Comparison of ENCODE assay signal across 12 cellular contexts in genomic region chr14:88791252-88791621, GRCh38. TPM values are rescaled to one million over a fixed set of nuclear protein-coding genes. Genes with fewer than 3 reads are reported as not detected.
DNase-seq lines count a peak whose midpoint lies in the region; ATAC-seq, FAIRE-seq and TF ChIP-seq lines count a peak whose summit lies in the region.
"Had no signal": no experiment of that assay in that cellular context is flagged by ENCODE, and none has a peak within 500 bp of the region (broad histone marks: within the 10 kb centered on the region; RNA-seq: fewer than 3 reads in every experiment).

No MANE protein-coding gene starts in this region.

- H2AK5ac ChIP-seq in H9 (ENCODE audit: insufficient read length, low read length) = no peak overlapping the region

- H4K8ac ChIP-seq in H9 (replicated peaks; ENCODE audit: insufficient read length, low read depth, low read length) = no peak overlapping the region

- H2BK12ac ChIP-seq in H9 (ENCODE audit: insufficient read length, low read depth, low read length) = no peak overlapping the region

- H3K79me1 ChIP-seq in H9 (ENCODE audit: insufficient read depth, low read depth, low read length, poor library complexity, severe bottlenecking) = no peaks in the 10 kb centered on the region

- no peak for DNase-seq in CD4-positive, CD25-positive, alpha-beta regulatory T cell
- DNase-seq in H9 (no peak), naive B cell (no peak), vagina (ENCODE audit: extremely low spot score in 2 of 2) (no peak), H54 (ENCODE audit: insufficient read length, low spot score) (no peak)
- DNase-seq: KG1; kidney; stimulated activated naive CD4-positive, alpha-beta T cell treated with Interleukin-2 at 50 U/mL for 16 hours had no signal

- TF ChIP-seq CTCF in H9 (conservative IDR thresholded peaks at IDR 0.05) (no peak), vagina (IDR thresholded peaks at IDR 0.05) (no peak)

- no peak overlapping the region for H2BK120ac ChIP-seq in H9 (ENCODE audit: low read depth, low read length, poor library complexity, severe bottlenecking)

- no peaks in the 10 kb centered on the region for H3K9me3 ChIP-seq in CD4-positive, CD25-positive, alpha-beta regulatory T cell (ENCODE audit: control insufficient read depth in 2 of 2, low read length in 2 of 2)
- H3K9me3 ChIP-seq in H9 (ENCODE audit: control insufficient read depth, low read depth, low read length) (no peaks in the 10 kb centered on the region), vagina (no peaks in the 10 kb centered on the region)

- no peak overlapping the region for H4K91ac ChIP-seq in H9 (ENCODE audit: insufficient read length, low read depth, low read length)

- peak overlapping the region; percentile 88 to 93 (median 90) for H3K4me3 Mint-ChIP-seq in CD4-positive, CD25-positive, alpha-beta regulatory T cell
- H3K4me3 Mint-ChIP-seq in H9 = peak overlapping the region; percentile 67 to 88; a peak in 4 of 5 replicates
- H3K4me3 Mint-ChIP-seq in activated T-helper 17 cell treated with anti-CD3 and anti-CD28 coated beads, Interleukin-2, amount 50 U/mL, for 72 hours = peak overlapping the region; percentile 80
- peak overlapping the region in 7 of 8 donors; percentile 63 to 96 (median 91) for H3K4me3 Mint-ChIP-seq in naive B cell

- H3K56ac ChIP-seq in H9 (ENCODE audit: insufficient read length, low read depth, low read length) = no peak overlapping the region

- FAIRE-seq in H54 (lab: Jason Lieb, UNC) = no peak
- FAIRE-seq: GM12878, kidney had no signal

- H3T11ph ChIP-seq in H9 (ENCODE audit: low read length) = no peak overlapping the region

- no peak overlapping the region for H3K14ac ChIP-seq in H9 (ENCODE audit: insufficient read depth, low read length)

- no peaks in the 10 kb centered on the region for H3K36me3 ChIP-seq in CD4-positive, CD25-positive, alpha-beta regulatory T cell (ENCODE audit: control insufficient read depth, insufficient read depth, low read length)
- H3K36me3 ChIP-seq in vagina = no peaks in the 10 kb centered on the region

- H3K27ac Mint-ChIP-seq in CD4-positive, CD25-positive, alpha-beta regulatory T cell = peak overlapping the region in 1 of 3 donors; percentile 47
- H3K27ac Mint-ChIP-seq in H9 = no peak overlapping the region
- peak overlapping the region; percentile 30 for H3K27ac Mint-ChIP-seq in activated T-helper 17 cell treated with anti-CD3 and anti-CD28 coated beads, Interleukin-2, amount 50 U/mL, for 72 hours
- peak overlapping the region in 2 of 6 donors; percentile 86 to 92 for H3K27ac Mint-ChIP-seq in naive B cell

- peak overlapping the region; percentile 68 for H3K4me3 ChIP-seq in CD4-positive, CD25-positive, alpha-beta regulatory T cell (ENCODE audit: low read depth, low read length)
- no peak overlapping the region for H3K4me3 ChIP-seq in vagina

- ATAC-seq in CD4-positive, CD25-positive, alpha-beta regulatory T cell (ENCODE audit: low read depth in 2 of 2) = no peak
- ATAC-seq in activated T-helper 17 cell treated with anti-CD3 and anti-CD28 coated beads, Interleukin-2, amount 50 U/mL, for 72 hours (replicated peaks) = no peak
- ATAC-seq in naive B cell (ENCODE audit: low read depth in 2 of 2) (no peak), HG02870 (IDR thresholded peaks at IDR 0.05; ENCODE audit: unreplicated experiment) (no peak), HG03039 (IDR thresholded peaks at IDR 0.05; ENCODE audit: unreplicated experiment) (no peak)
- ATAC-seq: GM12878 had no signal

- H3K79me2 ChIP-seq in H9 (ENCODE audit: insufficient read depth, low read length) = no peaks in the 10 kb centered on the region

- no peak overlapping the region for H3K18ac ChIP-seq in H9 (ENCODE audit: insufficient read length, low read depth, low read length)

- peaks cover 14% of the 10 kb centered on the region for H3K27me3 ChIP-seq in CD4-positive, CD25-positive, alpha-beta regulatory T cell (ENCODE audit: control insufficient read depth, insufficient read depth, low read length)
- H3K27me3 ChIP-seq in H9 (ENCODE audit: insufficient read depth, low read length) = peaks cover 18% of the 10 kb centered on the region; the same call in 1 of the 2 replicates
- no peaks in the 10 kb centered on the region for H3K27me3 ChIP-seq in vagina

- peaks cover 0 to 20% (median 13%) of the 10 kb centered on the region in 4 donors for H3K4me1 Mint-ChIP-seq in CD4-positive, CD25-positive, alpha-beta regulatory T cell
- H3K4me1 Mint-ChIP-seq in H9 (peaks cover 4 to 7% of the 10 kb centered on the region in 2 experiments; a peak in 3 of 4 replicates), naive B cell (peaks cover 3 to 26% (median 19%) of the 10 kb centered on the region in 3 donors)
- peaks cover 4% of the 10 kb centered on the region for H3K4me1 Mint-ChIP-seq in activated T-helper 17 cell treated with anti-CD3 and anti-CD28 coated beads, Interleukin-2, amount 50 U/mL, for 72 hours

- H3K4me2 ChIP-seq in H9 (ENCODE audit: insufficient read depth, insufficient read length, low read length) = peak overlapping the region; percentile 92

- H2BK20ac ChIP-seq in H9 (ENCODE audit: low read depth, low read length, poor library complexity, severe bottlenecking) = no peak overlapping the region

- peaks cover 16% of the 10 kb centered on the region for H3K4me1 ChIP-seq in CD4-positive, CD25-positive, alpha-beta regulatory T cell (ENCODE audit: control insufficient read depth, insufficient read depth, low read length, poor library complexity, severe bottlenecking)
- H3K4me1 ChIP-seq in H9 (ENCODE audit: insufficient read depth, low read length) (no peaks in the 10 kb centered on the region), vagina (peaks cover 5% of the 10 kb centered on the region)

- H3K23ac ChIP-seq in H9 (ENCODE audit: insufficient read length, low read depth, low read length) = no peak overlapping the region

- H4K20me1 ChIP-seq in H9 (ENCODE audit: control insufficient read depth, insufficient read depth, insufficient read length) = no peaks in the 10 kb centered on the region

- intact Hi-C loops in vagina (cut with DNase I) = no loop called here

- WGBS in H9 (ENCODE audit: extremely low coverage, insufficient read length, low lambda C conversion rate) = no CpG with 5 or more reads among the region's 3 CpGs

- H3K27me3 Mint-ChIP-seq in CD4-positive, CD25-positive, alpha-beta regulatory T cell = peaks cover 34% of the 10 kb centered on the region
- H3K27me3 Mint-ChIP-seq in H9 (ENCODE audit: low read depth) (peaks cover 67% of the 10 kb centered on the region), naive B cell (peaks cover 0 to 13% (median 0%) of the 10 kb centered on the region in 3 donors)
- no peaks in the 10 kb centered on the region for H3K27me3 Mint-ChIP-seq in activated T-helper 17 cell treated with anti-CD3 and anti-CD28 coated beads, Interleukin-2, amount 50 U/mL, for 72 hours

- H4K5ac ChIP-seq in H9 (ENCODE audit: insufficient read length, low read depth, low read length) = no peak overlapping the region

- H2BK15ac ChIP-seq in H9 (ENCODE audit: low read depth, low read length) = no peak overlapping the region

- no peak overlapping the region for H2AFZ ChIP-seq in H9 (ENCODE audit: low read length)

- no peak overlapping the region for H2BK5ac ChIP-seq in H9 (ENCODE audit: insufficient read length, low read length)

- no peak overlapping the region for H3K4ac ChIP-seq in H9 (ENCODE audit: low read depth, low read length)

- no peak for TF ChIP-seq POLR2A in vagina (IDR thresholded peaks at IDR 0.05)
- no peak for TF ChIP-seq POLR2A in H54 (IDR thresholded peaks at IDR 0.05; ENCODE audit: low read depth, low read length)

- no peak overlapping the region for H3K27ac ChIP-seq in CD4-positive, CD25-positive, alpha-beta regulatory T cell (ENCODE audit: insufficient read depth, low read length, poor library complexity, severe bottlenecking)
- H3K27ac ChIP-seq in H9 (ENCODE audit: insufficient read length, low read depth, low read length) (no peak overlapping the region), vagina (no peak overlapping the region)

- no peaks in the 10 kb centered on the region for H3K9me3 Mint-ChIP-seq in CD4-positive, CD25-positive, alpha-beta regulatory T cell
- H3K9me3 Mint-ChIP-seq in H9 (no peaks in the 10 kb centered on the region; a peak in 1 of 5 replicates), naive B cell (peaks cover 0 to 7% (median 0%) of the 10 kb centered on the region in 7 donors)
- no peaks in the 10 kb centered on the region for H3K9me3 Mint-ChIP-seq in activated T-helper 17 cell treated with anti-CD3 and anti-CD28 coated beads, Interleukin-2, amount 50 U/mL, for 72 hours

- H3K23me2 ChIP-seq in H9 (ENCODE audit: insufficient read length, low read depth, low read length, poor library complexity, severe bottlenecking) = peaks cover 11% of the 10 kb centered on the region

- no peaks in the 10 kb centered on the region for H3K36me3 Mint-ChIP-seq in CD4-positive, CD25-positive, alpha-beta regulatory T cell
- H3K36me3 Mint-ChIP-seq in H9 (ENCODE audit: insufficient read depth in 1 of 3, low read depth in 3 of 3) = no peaks in the 10 kb centered on the region
- no peaks in the 10 kb centered on the region for H3K36me3 Mint-ChIP-seq in activated T-helper 17 cell treated with anti-CD3 and anti-CD28 coated beads, Interleukin-2, amount 50 U/mL, for 72 hours (ENCODE audit: low read depth)
- peaks cover 0 to 8% of the 10 kb centered on the region in 2 donors for H3K36me3 Mint-ChIP-seq in naive B cell

- no peak overlapping the region for H3K9ac ChIP-seq in H9 (ENCODE audit: extremely low read depth, insufficient read length, low read length)

RNA-seq across cellular contexts. Expression of gene EML5, which starts 1.5 kb away (rescaled TPM):
- 0.69 TPM for total RNA-seq in CD4-positive, CD25-positive, alpha-beta regulatory T cell
- polyA plus RNA-seq in CD4-positive, CD25-positive, alpha-beta regulatory T cell = under 1 TPM in 3 of 4 donors, not detected in 1; 0.11 to 0.34 (median 0.15) TPM
- 0.61 and 0.81 TPM in 2 replicates for total RNA-seq in H9 (2021)
- 1 to 10 TPM; 1.6 to 2.6 TPM for total RNA-seq in activated T-helper 17 cell treated with anti-CD3 and anti-CD28 coated beads, Interleukin-2, amount 50 U/mL, for 72 hours
- 1 to 10 TPM in 2 of 6 donors, under 1 TPM in 4; 0.31 to 1.3 (median 0.84) TPM for polyA plus RNA-seq in naive B cell (ENCODE audit: low read depth in 6 of 6)
- 0.49 TPM for total RNA-seq in vagina

RNA-seq across cellular contexts. Expression of gene TTC8, which starts 33.2 kb away (rescaled TPM):
- total RNA-seq in CD4-positive, CD25-positive, alpha-beta regulatory T cell = 2.0 TPM
- under 1 TPM in 3 of 4 donors, not detected in 1; 0.63 to 0.92 (median 0.65) TPM for polyA plus RNA-seq in CD4-positive, CD25-positive, alpha-beta regulatory T cell
- total RNA-seq in H9 (2021) = 9.2 and 10.3 TPM in 2 replicates
- total RNA-seq in activated T-helper 17 cell treated with anti-CD3 and anti-CD28 coated beads, Interleukin-2, amount 50 U/mL, for 72 hours = 1 to 10 TPM; 1.2 to 2.9 TPM
- 1 to 10 TPM in 3 of 6 donors, under 1 TPM in 2, not detected in 1; 0.29 to 3.2 (median 1.3) TPM for polyA plus RNA-seq in naive B cell (ENCODE audit: low read depth in 6 of 6)
- total RNA-seq in vagina = 10.1 TPM
